Comparison of ENCODE assay signal across 23 cellular contexts in genomic region chr16:9003763-9004162, GRCh38.
"Had no signal": no experiment of that assay in that cellular context is flagged by ENCODE, and none has a peak within 500 bp of the region (broad histone marks: within the 10 kb centered on the region; RNA-seq: fewer than 3 reads in every experiment).

No MANE protein-coding gene starts in this region.

- H3K36me3 ChIP-seq: brain microvascular endothelial cell, cardiac muscle cell, WERI-Rb-1 had no signal

- H3K27me3 ChIP-seq: brain microvascular endothelial cell, cardiac muscle cell had no signal

- H3K4me3 Mint-ChIP-seq: activated CD8-positive, alpha-beta T cell treated with anti-CD3 and anti-CD28 coated beads for 36 hours; activated naive CD4-positive, alpha-beta T cell treated with anti-CD3 and anti-CD28 coated beads, Interleukin-2, amount 10 ng/mL, durations not matched to agents 7 days and 5 days; activated naive CD8-positive, alpha-beta T cell treated with anti-CD3 and anti-CD28 coated beads for 36 hours; activated T-cell treated with anti-CD3 and anti-CD28 coated beads, Interleukin-2, amount 50 U/mL, for 72 hours; T-cell had no signal

- H3K27ac ChIP-seq: brain microvascular endothelial cell, cardiac muscle cell, WERI-Rb-1 had no signal

- H3K4me3 ChIP-seq: cardiac muscle cell had no signal

- DNase-seq: activated CD4-positive, alpha-beta T cell treated with anti-CD3 and anti-CD28 coated beads for 4 hours; activated CD8-positive, alpha-beta memory T cell treated with anti-CD3 and anti-CD28 coated beads, Interleukin-2, amount 50 U/mL, for 4 hours; activated CD8-positive, alpha-beta T cell treated with anti-CD3 and anti-CD28 coated beads for 36 hours; activated gamma-delta T cell treated with Interleukin-2 at 50 U/mL for 16 hours; activated naive CD4-positive, alpha-beta T cell treated with anti-CD3 and anti-CD28 coated beads, Interleukin-2, amount 10 ng/mL, durations not matched to agents 7 days and 5 days; activated naive CD8-positive, alpha-beta T cell treated with anti-CD3 and anti-CD28 coated beads for 36 hours; activated T-cell treated with anti-CD3 and anti-CD28 coated beads, Interleukin-2, amount 50 U/mL, for 72 hours; brain microvascular endothelial cell; KG1; NCI-H1092; NCI-H1694 treated with DMSO at 0.1 percent for 48 hours; NCI-H446; NCI-H524; PC-3; SIG-M5; T-cell; T-helper 2 cell; T1000; WERI-Rb-1 had no signal

- H3K27ac Mint-ChIP-seq: activated CD8-positive, alpha-beta T cell treated with anti-CD3 and anti-CD28 coated beads for 36 hours; activated naive CD4-positive, alpha-beta T cell treated with anti-CD3 and anti-CD28 coated beads, Interleukin-2, amount 10 ng/mL, durations not matched to agents 7 days and 5 days; activated naive CD8-positive, alpha-beta T cell treated with anti-CD3 and anti-CD28 coated beads for 36 hours; activated T-cell treated with anti-CD3 and anti-CD28 coated beads, Interleukin-2, amount 50 U/mL, for 72 hours; activated T-helper 2 cell treated with anti-CD3 and anti-CD28 coated beads, Interferon-gamma antibody, Interleukin-2, Interleukin-4, amounts not matched to agents 10 μg/mL and 5 μg/mL and 100 μg/mL, durations not matched to agents 14 hours and 24 hours and 36 hours; IgD-negative memory B cell; T-cell had no signal

- ATAC-seq: activated CD4-positive, CD25-positive, alpha-beta regulatory T cell treated with anti-CD3 and anti-CD28 coated beads, Interleukin-2, amount 50 U/mL, for 24 hours; activated CD8-positive, alpha-beta T cell treated with anti-CD3 and anti-CD28 coated beads for 36 hours; activated T-cell treated with anti-CD3 and anti-CD28 coated beads, Interleukin-2, amount 50 U/mL, for 72 hours; PC-3; T-cell had no signal

- H3K36me3 Mint-ChIP-seq: activated naive CD4-positive, alpha-beta T cell treated with anti-CD3 and anti-CD28 coated beads, Interleukin-2, amount 10 ng/mL, durations not matched to agents 7 days and 5 days; activated naive CD8-positive, alpha-beta T cell treated with anti-CD3 and anti-CD28 coated beads for 36 hours; T-cell had no signal

- H3K9me3 Mint-ChIP-seq: activated CD8-positive, alpha-beta T cell treated with anti-CD3 and anti-CD28 coated beads for 36 hours; activated naive CD4-positive, alpha-beta T cell treated with anti-CD3 and anti-CD28 coated beads, Interleukin-2, amount 10 ng/mL, durations not matched to agents 7 days and 5 days; activated naive CD8-positive, alpha-beta T cell treated with anti-CD3 and anti-CD28 coated beads for 36 hours; activated T-cell treated with anti-CD3 and anti-CD28 coated beads, Interleukin-2, amount 50 U/mL, for 72 hours; activated T-helper 2 cell treated with anti-CD3 and anti-CD28 coated beads, Interferon-gamma antibody, Interleukin-2, Interleukin-4, amounts not matched to agents 10 μg/mL and 5 μg/mL and 100 μg/mL, durations not matched to agents 14 hours and 24 hours and 36 hours; IgD-negative memory B cell; T-cell had no signal
